ENCODE assay signal across 11 cellular contexts in the genomic region with DNA sequence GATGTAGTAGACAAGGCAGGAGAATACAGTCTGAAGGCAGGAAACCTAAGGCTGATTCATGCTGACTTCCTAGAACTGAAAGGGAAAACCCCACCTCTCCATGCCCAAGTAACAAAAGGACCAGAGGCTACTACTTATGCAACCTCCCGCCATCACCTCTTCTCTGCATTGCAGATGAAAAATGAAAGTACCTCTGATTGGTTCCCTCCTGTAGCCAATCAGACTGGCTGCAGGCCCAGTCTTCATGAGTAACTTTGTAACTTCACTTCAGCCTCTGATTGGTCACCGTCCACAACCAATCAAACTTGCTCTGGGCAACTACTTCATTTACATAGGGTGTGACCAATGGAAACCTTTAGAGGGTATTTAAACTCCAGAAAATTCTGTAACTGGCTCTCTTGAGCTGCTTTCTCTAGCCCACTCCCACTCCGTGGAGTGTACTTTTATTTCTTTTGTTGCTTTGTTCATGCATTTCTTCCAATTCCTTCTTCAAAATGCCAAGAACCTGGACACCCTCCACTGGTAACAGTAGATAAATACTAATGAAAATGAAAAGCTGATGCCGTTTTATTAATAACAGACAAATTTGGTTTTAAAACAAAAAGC. TPM values are rescaled to one million over a fixed set of nuclear protein-coding genes. Genes with fewer than 3 reads are reported as not detected.
DNase-seq lines count a peak whose midpoint lies in the region; ATAC-seq, FAIRE-seq and TF ChIP-seq lines count a peak whose summit lies in the region.
"Had no signal": no experiment of that assay in that cellular context is flagged by ENCODE, and none has a peak within 500 bp of the region (broad histone marks: within the 10 kb centered on the region; RNA-seq: fewer than 3 reads in every experiment).

No MANE protein-coding gene starts in this region.

- CTCF ChIA-PET in K562 (lab: Yijun Ruan, JAX; ENCODE audit: low intra/inter-chr PET ratio) = no interaction called here

- ATAC-seq in K562 = peak; percentile 100
- no peak for ATAC-seq in GM21390 (IDR thresholded peaks at IDR 0.05; ENCODE audit: unreplicated experiment)

- H3K4me1 Mint-ChIP-seq in activated T-cell treated with anti-CD3 and anti-CD28 coated beads, Interleukin-2, amount 50 U/mL, for 24 hours (ENCODE audit: low read depth) = peaks cover 24% of the 10 kb centered on the region

- no peaks in the 10 kb centered on the region for H3K36me3 ChIP-seq in K562 (ENCODE audit: control insufficient read depth, insufficient read depth, low read length)

- H3K27ac ChIP-seq in K562 (ENCODE audit: extremely low read depth, low read depth, low read length) = no peak overlapping the region

- no peaks in the 10 kb centered on the region for H3K9me3 ChIP-seq in K562 (replicated peaks; ENCODE audit: control insufficient read depth, insufficient read depth, low read depth, low read length)

- TF ChIP-seq RAD21 in K562 (CRISPR knock-in tag; conservative IDR thresholded peaks at IDR 0.05 in 1 of 2, IDR thresholded peaks at IDR 0.05 in 1 of 2) = no peak

- FAIRE-seq in K562 (lab: Jason Lieb, UNC) = peak; percentile 92

- no peak overlapping the region for H3K4me3 ChIP-seq in K562

- peak overlapping the region; percentile 69; the same call in 1 of the 2 replicates for H2AFZ ChIP-seq in K562 (ENCODE audit: low read depth, low read length)

- peaks cover 64% of the 10 kb centered on the region for H3K27me3 Mint-ChIP-seq in activated T-cell treated with anti-CD3 and anti-CD28 coated beads, Interleukin-2, amount 50 U/mL, for 24 hours

- no peaks in the 10 kb centered on the region for H4K20me1 ChIP-seq in K562 (replicated peaks; ENCODE audit: control insufficient read depth, insufficient read depth, low read length)

- no TSS peak for BruUV-seq in K562 (replicated peaks; lab: Mats Ljungman, UMichigan)

- H3K27ac Mint-ChIP-seq in activated T-cell treated with anti-CD3 and anti-CD28 coated beads, Interleukin-2, amount 50 U/mL, for 24 hours = peak overlapping the region; percentile 26
- H3K27ac Mint-ChIP-seq: CD4-positive, alpha-beta memory T cell had no signal

- peaks cover 3% of the 10 kb centered on the region for H3K9me3 Mint-ChIP-seq in activated T-cell treated with anti-CD3 and anti-CD28 coated beads, Interleukin-2, amount 50 U/mL, for 24 hours

- no peak for TF ChIP-seq CTCF in K562 (IDR thresholded peaks at IDR 0.05 in 2 of 3, conservative IDR thresholded peaks at IDR 0.05 in 1 of 3; ENCODE audit: insufficient read depth in 2 of 3, low read depth in 1 of 3, low read length in 3 of 3)

- WGBS in K562 (ENCODE audit: insufficient coverage, low coverage, missing lambda C conversion rate) = 9% methylated on average over 4 of the region's 4 CpGs

- intact Hi-C loops in K562 (cut with micrococcal nuclease) = no loop called here

- 0 out of 2 replicates have a peak overlapping the region, but pooled peaks have one; percentile 20 for H3K4me2 ChIP-seq in K562 (ENCODE audit: insufficient read depth, low read length)

- peaks cover 17 to 28% of the 10 kb centered on the region in 2 experiments for H3K27me3 ChIP-seq in K562 (ENCODE audit: control insufficient read depth in 2 of 2, insufficient read depth in 2 of 2, low read length in 2 of 2)

- in situ Hi-C loops in K562 (cut with MboI) = no loop called here

- no peaks in the 10 kb centered on the region for H3K79me2 ChIP-seq in K562 (ENCODE audit: control insufficient read depth, insufficient read depth, low read length)

- H3K4me3 Mint-ChIP-seq in activated T-cell treated with anti-CD3 and anti-CD28 coated beads, Interleukin-2, amount 50 U/mL, for 24 hours = no peak overlapping the region
- H3K4me3 Mint-ChIP-seq: CD4-positive, alpha-beta memory T cell had no signal

- no peak for TF ChIP-seq EP300 in K562 (IDR thresholded peaks at IDR 0.05; ENCODE audit: low read length)

- no peaks in the 10 kb centered on the region for H3K36me3 Mint-ChIP-seq in activated T-cell treated with anti-CD3 and anti-CD28 coated beads, Interleukin-2, amount 50 U/mL, for 24 hours (ENCODE audit: low read depth)
- H3K36me3 Mint-ChIP-seq: CD4-positive, alpha-beta memory T cell had no signal

- DNase-seq in activated T-cell treated with anti-CD3 and anti-CD28 coated beads, Interleukin-2, amount 50 U/mL, for 24 hours = no peak
- no peak for DNase-seq in activated T-cell treated with anti-CD3 and anti-CD28 coated beads, Interleukin-2, amount 50 U/mL, for 1 hour
- DNase-seq in OCI-M1 (lab: John Stamatoyannopoulos, UW) (peak; percentile 98), K562 (ENCODE audit: extremely low read depth in 1 of 4, low spot score in 3 of 4) (peak; percentile 43 to 78 (median 64)), GM19240 (ENCODE audit: insufficient read length, low spot score) (no peak), KG1 (lab: John Stamatoyannopoulos, UW) (no peak)
- peak; percentile 41 to 44 for DNase-seq in stimulated activated CD8-positive, alpha-beta memory T cell treated with anti-CD3 and anti-CD28 coated beads, Interleukin-15, amount 100 ng/mL, for 48 hours (ENCODE audit: low read depth in 2 of 2)
- DNase-seq: activated gamma-delta T cell; CD4-positive, alpha-beta memory T cell; occipital lobe had no signal

- no peak for TF ChIP-seq POLR2A in K562 (conservative IDR thresholded peaks at IDR 0.05)

- no peak overlapping the region for H3K9ac ChIP-seq in K562 (ENCODE audit: insufficient read depth in 1 of 2, low read depth in 2 of 2, low read length in 2 of 2)

- H3K9me1 ChIP-seq in K562 (ENCODE audit: control insufficient read depth, insufficient read depth, low read length) = no peaks in the 10 kb centered on the region

- peaks cover 0 to 7% of the 10 kb centered on the region in 2 experiments; a peak in 2 of 5 replicates for H3K4me1 ChIP-seq in K562 (replicated peaks in 1 of 2; ENCODE audit: control insufficient read depth in 2 of 2, insufficient read depth in 2 of 2, low read length in 2 of 2)

- POLR2A ChIA-PET in K562 (lab: Yijun Ruan, JAX) = interaction anchor here (0.7 kb wide), 1 partner anchor 24 kb away, joined by 3 read pairs; no protein-coding TSS in a partner anchor

TF ChIP-seq in K562, 482 proteins besides CTCF, POLR2A, EP300 and RAD21 (continues in another document):
- peak in 1 of 2 experiments; percentile 39; a peak in 2 of 4 replicates for TF ChIP-seq NRF1 (conservative IDR thresholded peaks at IDR 0.05 in 1 of 2, IDR thresholded peaks at IDR 0.05 in 1 of 2)
- TF ChIP-seq ILK (tag; IDR thresholded peaks at IDR 0.05; ENCODE audit: borderline replicate concordance, low read depth) = no peak
- TF ChIP-seq ARNT (IDR thresholded peaks at IDR 0.05) = no peak
- TF ChIP-seq CHCHD3 (CRISPR knock-in tag; IDR thresholded peaks at IDR 0.05) = no peak
- TF ChIP-seq NFYB (IDR thresholded peaks at IDR 0.05; ENCODE audit: extremely low read depth, insufficient read length) = peak; percentile 68
- TF ChIP-seq CEBPB (tag; IDR thresholded peaks at IDR 0.05) = peak; percentile 73

RNA-seq across cellular contexts. Expression of gene MAP6, which starts 5.2 kb away (rescaled TPM):
- not detected in 2 replicates for total RNA-seq in K562 (2011; cell fraction: chromatin; rRNA removed; ENCODE audit: low replicate concordance)
- total RNA-seq in K562 (2011; cell fraction: nucleolus; rRNA removed) = not detected in 2 replicates
- total RNA-seq in K562 (2011; cell fraction: nucleoplasm; rRNA removed) = not detected in 2 replicates
- total RNA-seq in K562 (2014; rRNA removed) (not detected in 2 replicates), K562 (2014; rRNA removed; fragmentation: Illumina TruSeq; extraction: Trizol) (not detected in 2 replicates), K562 (2015; rRNA removed; fragmentation: Illumina TruSeq; extraction: Trizol) (not detected in 2 replicates), K562 (2021) (0.07 TPM in 1 of 2 replicates, not detected in the other)
- polyA plus RNA-seq in K562 (2011; rRNA removed) (not detected in 2 replicates), K562 (2014; fragmentation: Illumina TruSeq; extraction: Trizol) (not detected in 2 replicates), K562 (2014; fragmentation: Nextera tagmentation; extraction: Ambion mirVana) (not detected), K562 (2014; rRNA removed) (not detected in 2 replicates)
- not detected in 2 replicates for polyA plus RNA-seq in K562 (2011; cell fraction: cytosol; rRNA removed)
- polyA plus RNA-seq in K562 (2011; cell fraction: nucleus; rRNA removed) = not detected in 2 replicates
- polyA plus RNA-seq in K562 (2012) = 0.06 TPM in 1 of 2 replicates, not detected in the other
- polyA minus RNA-seq in K562 (2011; rRNA and poly(A)+ RNA removed) = not detected in 2 replicates
- polyA minus RNA-seq in K562 (2011; cell fraction: cytosol; rRNA and poly(A)+ RNA removed) = not detected in 2 replicates
- polyA minus RNA-seq in K562 (2011; cell fraction: nucleus; rRNA and poly(A)+ RNA removed) = not detected in 2 replicates
- total RNA-seq: CD4-positive, alpha-beta memory T cell had no signal
- polyA plus RNA-seq: CD4-positive, alpha-beta memory T cell had no signal

RNA-seq across cellular contexts. Expression of gene MOGAT2, which starts 43.6 kb away (rescaled TPM):
- total RNA-seq in K562 (2011; cell fraction: chromatin; rRNA removed; ENCODE audit: low replicate concordance) = not detected in 2 replicates
- total RNA-seq in K562 (2011; cell fraction: nucleolus; rRNA removed) = not detected in 2 replicates
- not detected in 2 replicates for total RNA-seq in K562 (2011; cell fraction: nucleoplasm; rRNA removed)
- total RNA-seq in K562 (2014; rRNA removed) (0.09 TPM in 1 of 2 replicates, not detected in the other), K562 (2014; rRNA removed; fragmentation: Illumina TruSeq; extraction: Trizol) (not detected in 2 replicates), K562 (2015; rRNA removed; fragmentation: Illumina TruSeq; extraction: Trizol) (not detected in 2 replicates), K562 (2021) (0.09 TPM in 1 of 2 replicates, not detected in the other)
- polyA plus RNA-seq in K562 (2011; rRNA removed) (not detected in 2 replicates), K562 (2014; fragmentation: Illumina TruSeq; extraction: Trizol) (not detected in 2 replicates), K562 (2014; fragmentation: Nextera tagmentation; extraction: Ambion mirVana) (not detected), K562 (2014; rRNA removed) (not detected in 2 replicates)
- not detected in 2 replicates for polyA plus RNA-seq in K562 (2011; cell fraction: cytosol; rRNA removed)
- not detected in 2 replicates for polyA plus RNA-seq in K562 (2011; cell fraction: nucleus; rRNA removed)
- polyA plus RNA-seq in K562 (2012) = not detected in 2 replicates
- polyA minus RNA-seq in K562 (2011; rRNA and poly(A)+ RNA removed) = not detected in 2 replicates
- polyA minus RNA-seq in K562 (2011; cell fraction: cytosol; rRNA and poly(A)+ RNA removed) = not detected in 2 replicates
- polyA minus RNA-seq in K562 (2011; cell fraction: nucleus; rRNA and poly(A)+ RNA removed) = not detected in 2 replicates
- total RNA-seq: CD4-positive, alpha-beta memory T cell; occipital lobe had no signal
- polyA plus RNA-seq: CD4-positive, alpha-beta memory T cell had no signal

Comparison
In these comparisons a context has a peak if more than half of its experiments do, and no peak if none do; other contexts are left out.
1. DNase-seq: peak in OCI-M1 (single experiment), K562 (4 of 4) and stimulated activated CD8-positive, alpha-beta memory T cell treated with anti-CD3 and anti-CD28 coated beads, Interleukin-15, amount 100 ng/mL, for 48 hours (2 of 2); none in activated T-cell treated with anti-CD3 and anti-CD28 coated beads, Interleukin-2, amount 50 U/mL, for 24 hours (single experiment), activated T-cell treated with anti-CD3 and anti-CD28 coated beads, Interleukin-2, amount 50 U/mL, for 1 hour (single experiment), GM19240 (single experiment) and KG1 (single experiment).